ENCODE assay signal across 1 cellular context in genomic region chr12:11794311-11794710, GRCh38.
TF ChIP-seq lines count a peak whose summit lies in the region.

No MANE protein-coding gene starts in this region.

TF ChIP-seq in IMR-90, 13 proteins besides CTCF, POLR2A, EP300 and RAD21 (continued from another document):
- TF ChIP-seq MXI1 (IDR thresholded peaks at IDR 0.05; ENCODE audit: borderline replicate concordance, low read depth, low read length), result no peak
- no peak for TF ChIP-seq MAFK (IDR thresholded peaks at IDR 0.05; ENCODE audit: low read depth, low read length)
- TF ChIP-seq MAZ (IDR thresholded peaks at IDR 0.05; ENCODE audit: borderline replicate concordance, low read depth, low read length), result no peak
- TF ChIP-seq, protein P1, sequence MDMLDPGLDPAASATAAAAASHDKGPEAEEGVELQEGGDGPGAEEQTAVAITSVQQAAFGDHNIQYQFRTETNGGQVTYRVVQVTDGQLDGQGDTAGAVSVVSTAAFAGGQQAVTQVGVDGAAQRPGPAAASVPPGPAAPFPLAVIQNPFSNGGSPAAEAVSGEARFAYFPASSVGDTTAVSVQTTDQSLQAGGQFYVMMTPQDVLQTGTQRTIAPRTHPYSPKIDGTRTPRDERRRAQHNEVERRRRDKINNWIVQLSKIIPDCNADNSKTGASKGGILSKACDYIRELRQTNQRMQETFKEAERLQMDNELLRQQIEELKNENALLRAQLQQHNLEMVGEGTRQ (IDR thresholded peaks at IDR 0.05; ENCODE audit: low read depth, low read length), result no peak
- no peak for TF ChIP-seq ELK1 (IDR thresholded peaks at IDR 0.05; ENCODE audit: borderline replicate concordance, low read depth, low read length)
- TF ChIP-seq FOS (IDR thresholded peaks at IDR 0.05; ENCODE audit: low read depth, low read length), result no peak
- no peak for TF ChIP-seq SMC3 (IDR thresholded peaks at IDR 0.05; ENCODE audit: low read depth, low read length)
- no peak for TF ChIP-seq BHLHE40 (IDR thresholded peaks at IDR 0.05; ENCODE audit: low read depth, low read length)
- TF ChIP-seq RCOR1 (IDR thresholded peaks at IDR 0.05; ENCODE audit: insufficient replicate concordance, low read length), result no peak
- TF ChIP-seq CHD1 (IDR thresholded peaks at IDR 0.05; ENCODE audit: low read depth, low read length), result no peak
- TF ChIP-seq RFX5 (IDR thresholded peaks at IDR 0.05; ENCODE audit: low read depth, low read length), result no peak
